In the genomic region with DNA sequence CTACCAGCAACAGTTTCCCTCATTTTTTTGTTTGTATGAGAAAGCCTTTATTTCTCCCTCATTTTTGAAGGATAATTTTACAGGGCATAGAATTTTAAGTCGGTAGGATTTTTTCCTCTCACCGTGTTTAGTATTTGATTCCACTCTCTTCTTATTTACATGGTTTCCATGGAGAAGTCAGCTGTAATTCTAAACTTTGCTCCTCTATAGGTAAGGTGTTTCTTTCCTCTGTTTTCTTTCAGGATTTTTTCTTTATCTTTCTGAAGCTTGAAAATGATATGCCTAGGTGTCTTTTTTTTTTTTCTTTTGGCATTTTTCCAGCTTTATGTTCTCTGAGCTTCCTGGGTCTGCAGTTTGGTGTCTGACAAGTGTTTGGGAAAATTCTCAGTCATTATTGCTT, we compare ENCODE assay signal across 36 cellular contexts.
"Had no signal": no experiment of that assay in that cellular context is flagged by ENCODE, and none has a peak within 500 bp of the region (broad histone marks: within the 10 kb centered on the region; RNA-seq: fewer than 3 reads in every experiment).

No MANE protein-coding gene starts in this region.

- H3K9me3 ChIP-seq: ascending aorta had no signal

- H3K27ac Mint-ChIP-seq: activated CD4-positive, alpha-beta memory T cell treated with anti-CD3 and anti-CD28 coated beads, Interleukin-2, amount 10 ng/mL, durations not matched to agents 7 days and 5 days; activated CD4-positive, alpha-beta T cell treated with anti-CD3 and anti-CD28 coated beads for 36 hours; activated CD4-positive, alpha-beta T cell treated with anti-CD3 and anti-CD28 coated beads, Interleukin-2, amount 10 ng/mL, durations not matched to agents 7 days and 5 days; activated CD8-positive, alpha-beta memory T cell treated with anti-CD3 and anti-CD28 coated beads, Interleukin-2, amount 10 ng/mL, durations not matched to agents 7 days and 5 days; activated CD8-positive, alpha-beta T cell treated with anti-CD3 and anti-CD28 coated beads, Interleukin-2, amount 10 ng/mL, durations not matched to agents 7 days and 5 days; activated naive CD4-positive, alpha-beta T cell treated with anti-CD3 and anti-CD28 coated beads, Interleukin-2, amount 10 ng/mL, durations not matched to agents 7 days and 5 days; activated naive CD4-positive, alpha-beta T cell treated with anti-CD3 and anti-CD28 coated beads, Interleukin-2, amount 50 U/mL, for 24 hours; activated naive CD8-positive, alpha-beta T cell; activated naive CD8-positive, alpha-beta T cell treated with anti-CD3 and anti-CD28 coated beads, Interleukin-2, amount 10 ng/mL, durations not matched to agents 7 days and 5 days; activated naive CD8-positive, alpha-beta T cell treated with anti-CD3 and anti-CD28 coated beads, Interleukin-2, amount 50 U/mL, for 24 hours; activated T-helper 2 cell treated with anti-CD3 and anti-CD28 coated beads, Interferon-gamma antibody, Interleukin-2, Interleukin-4, amounts not matched to agents 10 μg/mL and 5 μg/mL and 100 μg/mL, durations not matched to agents 14 hours and 24 hours and 36 hours; brain; T-helper 1 cell treated with Interleukin-12 subunit alpha and Interleukin-12 subunit beta and Interleukin-4 antibody, amounts not matched to agents 30 μg/mL and 1 μg/mL, for 36 hours; T-helper 2 cell treated with Interferon-gamma antibody and Interleukin-4, amounts not matched to agents 5 μg/mL and 100 μg/mL, for 36 hours had no signal

- FAIRE-seq: bronchial epithelial cell, colon, TTC549 had no signal

- H3K36me3 Mint-ChIP-seq: activated naive CD4-positive, alpha-beta T cell treated with anti-CD3 and anti-CD28 coated beads, Interleukin-2, amount 10 ng/mL, durations not matched to agents 7 days and 5 days; activated naive CD4-positive, alpha-beta T cell treated with anti-CD3 and anti-CD28 coated beads, Interleukin-2, amount 50 U/mL, for 24 hours; activated naive CD8-positive, alpha-beta T cell; brain had no signal

- H3K4me1 Mint-ChIP-seq: activated naive CD4-positive, alpha-beta T cell treated with anti-CD3 and anti-CD28 coated beads, Interleukin-2, amount 50 U/mL, for 24 hours; brain had no signal

- DNase-seq: activated CD4-positive, alpha-beta memory T cell treated with anti-CD3 and anti-CD28 coated beads, Interleukin-2, amount 10 ng/mL, durations not matched to agents 7 days and 5 days; activated CD4-positive, alpha-beta T cell treated with anti-CD3 and anti-CD28 coated beads for 1 hour; activated CD4-positive, alpha-beta T cell treated with anti-CD3 and anti-CD28 coated beads for 36 hours; activated CD4-positive, alpha-beta T cell treated with anti-CD3 and anti-CD28 coated beads for 48 hours; activated CD4-positive, alpha-beta T cell treated with anti-CD3 and anti-CD28 coated beads, Interleukin-2, amount 10 ng/mL, durations not matched to agents 7 days and 5 days; activated CD4-positive, alpha-beta T cell treated with anti-CD3 and anti-CD28 coated beads, Interleukin-2, amount 50 U/mL, for 48 hours; activated CD4-positive, CD25-positive, alpha-beta regulatory T cell; activated CD8-positive, alpha-beta memory T cell treated with anti-CD3 and anti-CD28 coated beads for 24 hours; activated CD8-positive, alpha-beta memory T cell treated with anti-CD3 and anti-CD28 coated beads, Interleukin-2, amount 10 ng/mL, durations not matched to agents 7 days and 5 days; activated CD8-positive, alpha-beta memory T cell treated with anti-CD3 and anti-CD28 coated beads, Interleukin-2, amount 50 U/mL, for 48 hours; activated CD8-positive, alpha-beta T cell treated with anti-CD3 and anti-CD28 coated beads, Interleukin-2, amount 10 ng/mL, durations not matched to agents 7 days and 5 days; activated effector memory CD4-positive, alpha-beta T cell treated with Interleukin-2 at 50 U/mL for 16 hours; activated gamma-delta T cell; activated naive CD4-positive, alpha-beta T cell treated with anti-CD3 and anti-CD28 coated beads, Interleukin-2, amount 10 ng/mL, durations not matched to agents 7 days and 5 days; activated naive CD4-positive, alpha-beta T cell treated with Interleukin-2 at 50 U/mL for 16 hours; activated naive CD8-positive, alpha-beta T cell treated with anti-CD3 and anti-CD28 coated beads, Interleukin-2, amount 10 ng/mL, durations not matched to agents 7 days and 5 days; activated naive CD8-positive, alpha-beta T cell treated with anti-CD3 and anti-CD28 coated beads, Interleukin-2, amount 50 U/mL, for 24 hours; activated T-cell treated with anti-CD3 and anti-CD28 coated beads, Interleukin-2, amount 50 U/mL, for 4 hours; amygdala; anterior cingulate cortex; central memory CD4-positive, alpha-beta T cell; T-helper 2 cell; T-helper 9 cell had no signal

- H3K27ac ChIP-seq: ascending aorta, cardiac muscle cell, VCaP had no signal

- H3K9me3 Mint-ChIP-seq: activated CD4-positive, alpha-beta memory T cell treated with anti-CD3 and anti-CD28 coated beads, Interleukin-2, amount 10 ng/mL, durations not matched to agents 7 days and 5 days; activated naive CD4-positive, alpha-beta T cell treated with anti-CD3 and anti-CD28 coated beads, Interleukin-2, amount 10 ng/mL, durations not matched to agents 7 days and 5 days; activated naive CD4-positive, alpha-beta T cell treated with anti-CD3 and anti-CD28 coated beads, Interleukin-2, amount 50 U/mL, for 24 hours; activated naive CD8-positive, alpha-beta T cell treated with anti-CD3 and anti-CD28 coated beads, Interleukin-2, amount 50 U/mL, for 24 hours; activated T-helper 2 cell treated with anti-CD3 and anti-CD28 coated beads, Interferon-gamma antibody, Interleukin-2, Interleukin-4, amounts not matched to agents 10 μg/mL and 5 μg/mL and 100 μg/mL, durations not matched to agents 14 hours and 24 hours and 36 hours; T-helper 2 cell treated with Interferon-gamma antibody and Interleukin-4, amounts not matched to agents 5 μg/mL and 100 μg/mL, for 36 hours had no signal

- H3K27me3 Mint-ChIP-seq: activated CD4-positive, alpha-beta T cell treated with anti-CD3 and anti-CD28 coated beads for 36 hours; activated naive CD4-positive, alpha-beta T cell treated with anti-CD3 and anti-CD28 coated beads, Interleukin-2, amount 50 U/mL, for 24 hours; activated naive CD8-positive, alpha-beta T cell had no signal

- H3K4me3 ChIP-seq: ascending aorta, cardiac muscle cell had no signal

- H3K4me3 Mint-ChIP-seq: activated CD4-positive, alpha-beta memory T cell treated with anti-CD3 and anti-CD28 coated beads, Interleukin-2, amount 10 ng/mL, durations not matched to agents 7 days and 5 days; activated CD4-positive, alpha-beta T cell treated with anti-CD3 and anti-CD28 coated beads for 36 hours; activated CD4-positive, alpha-beta T cell treated with anti-CD3 and anti-CD28 coated beads, Interleukin-2, amount 10 ng/mL, durations not matched to agents 7 days and 5 days; activated CD8-positive, alpha-beta memory T cell treated with anti-CD3 and anti-CD28 coated beads, Interleukin-2, amount 10 ng/mL, durations not matched to agents 7 days and 5 days; activated CD8-positive, alpha-beta T cell treated with anti-CD3 and anti-CD28 coated beads, Interleukin-2, amount 10 ng/mL, durations not matched to agents 7 days and 5 days; activated naive CD4-positive, alpha-beta T cell treated with anti-CD3 and anti-CD28 coated beads, Interleukin-2, amount 10 ng/mL, durations not matched to agents 7 days and 5 days; activated naive CD4-positive, alpha-beta T cell treated with anti-CD3 and anti-CD28 coated beads, Interleukin-2, amount 50 U/mL, for 24 hours; activated naive CD8-positive, alpha-beta T cell; activated naive CD8-positive, alpha-beta T cell treated with anti-CD3 and anti-CD28 coated beads, Interleukin-2, amount 10 ng/mL, durations not matched to agents 7 days and 5 days; activated naive CD8-positive, alpha-beta T cell treated with anti-CD3 and anti-CD28 coated beads, Interleukin-2, amount 50 U/mL, for 24 hours; activated T-cell treated with anti-CD3 and anti-CD28 coated beads, Interleukin-2, amount 50 U/mL, for 4 hours; brain; T-helper 1 cell treated with Interleukin-12 subunit alpha and Interleukin-12 subunit beta and Interleukin-4 antibody, amounts not matched to agents 30 μg/mL and 1 μg/mL, for 36 hours; T-helper 2 cell treated with Interferon-gamma antibody and Interleukin-4, amounts not matched to agents 5 μg/mL and 100 μg/mL, for 36 hours had no signal

- H3K36me3 ChIP-seq: ascending aorta, cardiac muscle cell had no signal

- H3K27me3 ChIP-seq: ascending aorta, cardiac muscle cell had no signal

- ATAC-seq: activated CD4-positive, alpha-beta T cell treated with anti-CD3 and anti-CD28 coated beads for 36 hours; activated CD4-positive, CD25-positive, alpha-beta regulatory T cell treated with anti-CD3 and anti-CD28 coated beads, Interleukin-2, amount 50 U/mL, for 24 hours; activated CD8-positive, alpha-beta memory T cell treated with anti-CD3 and anti-CD28 coated beads, Interleukin-2, amount 10 ng/mL, durations not matched to agents 7 days and 5 days; activated CD8-positive, alpha-beta T cell treated with anti-CD3 and anti-CD28 coated beads, Interleukin-2, amount 10 ng/mL, durations not matched to agents 7 days and 5 days; activated naive CD8-positive, alpha-beta T cell treated with anti-CD3 and anti-CD28 coated beads, Interleukin-2, amount 50 U/mL, for 24 hours; activated T-cell treated with anti-CD3 and anti-CD28 coated beads, Interleukin-2, amount 50 U/mL, for 4 hours had no signal
